Comparison of ENCODE assay signal across 10 cellular contexts in the genomic region with DNA sequence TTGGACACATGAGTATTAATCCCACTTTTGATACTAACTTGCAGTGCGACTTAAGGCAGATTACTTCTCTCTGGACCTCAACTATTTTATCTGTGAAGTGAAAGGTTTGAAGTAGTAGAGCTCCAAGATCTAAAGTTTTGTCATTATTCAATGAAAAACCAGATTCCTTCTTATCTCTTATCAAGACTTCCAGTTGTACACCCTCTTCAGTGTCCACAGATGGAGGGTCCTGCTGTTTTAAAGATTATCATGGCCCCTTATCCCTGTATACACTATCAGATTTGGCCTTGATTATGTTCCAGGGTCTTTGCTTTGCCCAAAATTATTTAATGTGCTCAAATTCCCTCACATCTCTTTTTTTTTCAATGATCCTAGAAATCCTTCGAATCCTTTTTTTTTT. TPM values are rescaled to one million over a fixed set of nuclear protein-coding genes. Genes with fewer than 3 reads are reported as not detected.
DNase-seq lines count a peak whose midpoint lies in the region; ATAC-seq, FAIRE-seq and TF ChIP-seq lines count a peak whose summit lies in the region.
"Had no signal": no experiment of that assay in that cellular context is flagged by ENCODE, and none has a peak within 500 bp of the region (broad histone marks: within the 10 kb centered on the region; RNA-seq: fewer than 3 reads in every experiment).

No MANE protein-coding gene starts in this region.

- 49% methylated on average over 2 of the region's 2 CpGs for WGBS in K562 (ENCODE audit: insufficient coverage, low coverage, missing lambda C conversion rate)
- 92% methylated on average over 2 of the region's 2 CpGs for WGBS in right lobe of liver (ENCODE audit: insufficient coverage, low coverage, low lambda C conversion rate, missing lambda C conversion rate)
- 74 to 80% methylated on average over 2 of the region's 2 CpGs for WGBS in upper lobe of left lung, 2 donors

- H3K4me2 ChIP-seq in K562 (ENCODE audit: insufficient read depth, low read length), result peak overlapping the region; percentile 100

- TF ChIP-seq POLR2A in K562 (conservative IDR thresholded peaks at IDR 0.05) (no peak), right lobe of liver (IDR thresholded peaks at IDR 0.05) (no peak), upper lobe of left lung (IDR thresholded peaks at IDR 0.05) (no peak)

- no peak for TF ChIP-seq RAD21 in K562 (CRISPR knock-in tag; conservative IDR thresholded peaks at IDR 0.05 in 1 of 2, IDR thresholded peaks at IDR 0.05 in 1 of 2)

- H3K79me2 ChIP-seq in K562 (ENCODE audit: control insufficient read depth, insufficient read depth, low read length), result peaks cover 77% of the 10 kb centered on the region

- BruUV-seq in K562 (replicated peaks; lab: Mats Ljungman, UMichigan), result TSS peak; percentile 60

- in situ Hi-C loops in K562 (cut with MboI), result no loop called here

- no peak for DNase-seq in cardiac muscle cell (ENCODE audit: low read depth in 1 of 2, low spot score in 1 of 2)
- DNase-seq in left ventricle myocardium superior, result no peak
- DNase-seq in K562 (ENCODE audit: extremely low read depth in 1 of 4, low spot score in 3 of 4), result no peak
- DNase-seq in right lobe of liver, result no peak
- no peak for DNase-seq in upper lobe of left lung
- no peak for DNase-seq in NCI-H187 treated with DMSO at 0.1 percent for 48 hours (lab: John Stamatoyannopoulos, UW)
- no peak for DNase-seq in HPDE6-E6E7 (ENCODE audit: extremely low spot score)
- DNase-seq: activated gamma-delta T cell treated with Interleukin-2 at 50 U/mL for 16 hours had no signal

- H4K20me1 ChIP-seq in K562 (replicated peaks; ENCODE audit: control insufficient read depth, insufficient read depth, low read length), result peaks cover 15% of the 10 kb centered on the region

- H3K27ac ChIP-seq in cardiac muscle cell, result peak overlapping the region; percentile 81
- H3K27ac ChIP-seq in K562 (ENCODE audit: extremely low read depth, low read depth, low read length), result peak overlapping the region; percentile 81; the same call in 2 of the 3 replicates
- no peak overlapping the region for H3K27ac ChIP-seq in right lobe of liver
- H3K27ac ChIP-seq in upper lobe of left lung, result no peak overlapping the region

- intact Hi-C loops in left ventricle myocardium superior (cut with micrococcal nuclease) (no loop called here), K562 (cut with micrococcal nuclease) (loop anchor here (5.0 kb wide), 3 partner anchors 59 to 86 kb away; a partner anchor contains a TSS), right lobe of liver (cut with DNase I) (no loop called here)

- POLR2A ChIA-PET in K562 (lab: Yijun Ruan, JAX), result interaction anchor here (0.6 to 3.5 kb wide), 7 partner anchors 9 to 166 kb away, joined by 3 to 20 read pairs (median 4); no protein-coding TSS in a partner anchor

- ATAC-seq in left ventricle myocardium superior (no peak), K562 (no peak), right lobe of liver (no peak), upper lobe of left lung (ENCODE audit: low FRiP score in 2 of 2) (no peak), HG03025 (IDR thresholded peaks at IDR 0.05; ENCODE audit: low FRiP score, unreplicated experiment) (no peak)

- FAIRE-seq in K562 (lab: Jason Lieb, UNC), result no peak

- H3K4me1 ChIP-seq in cardiac muscle cell (ENCODE audit: low read depth) (peaks cover 24% of the 10 kb centered on the region), K562 (replicated peaks in 1 of 2; ENCODE audit: control insufficient read depth in 2 of 2, insufficient read depth in 2 of 2, low read length in 2 of 2) (peaks cover 12 to 24% of the 10 kb centered on the region in 2 experiments; a peak in 3 of 5 replicates), right lobe of liver (peaks cover 2 to 29% (median 14%) of the 10 kb centered on the region in 4 donors), upper lobe of left lung (peaks cover 20 to 53% (median 29%) of the 10 kb centered on the region in 4 donors)

- TF ChIP-seq CTCF in cardiac muscle cell (IDR thresholded peaks at IDR 0.05; ENCODE audit: low read depth, low read length), result no peak
- TF ChIP-seq CTCF in K562 (IDR thresholded peaks at IDR 0.05 in 2 of 3, conservative IDR thresholded peaks at IDR 0.05 in 1 of 3; ENCODE audit: insufficient read depth in 2 of 3, low read depth in 1 of 3, low read length in 3 of 3), result no peak
- TF ChIP-seq CTCF in right lobe of liver (IDR thresholded peaks at IDR 0.05), result no peak
- TF ChIP-seq CTCF in upper lobe of left lung (IDR thresholded peaks at IDR 0.05), result no peak

- CTCF ChIA-PET in K562 (lab: Yijun Ruan, JAX; ENCODE audit: low intra/inter-chr PET ratio), result no interaction called here

- H3K9ac ChIP-seq in K562 (ENCODE audit: insufficient read depth in 1 of 2, low read depth in 2 of 2, low read length in 2 of 2), result peak overlapping the region in 1 of 2 experiments; percentile 87; a peak in 3 of 4 replicates

- H2AFZ ChIP-seq in K562 (ENCODE audit: low read depth, low read length), result no peak overlapping the region

- H3K36me3 ChIP-seq in cardiac muscle cell (no peaks in the 10 kb centered on the region), K562 (ENCODE audit: control insufficient read depth, insufficient read depth, low read length) (peaks cover 24% of the 10 kb centered on the region), right lobe of liver (no peaks in the 10 kb centered on the region), upper lobe of left lung (no peaks in the 10 kb centered on the region)

- H3K27me3 ChIP-seq in cardiac muscle cell (no peaks in the 10 kb centered on the region), K562 (ENCODE audit: control insufficient read depth in 2 of 2, insufficient read depth in 2 of 2, low read length in 2 of 2) (no peaks in the 10 kb centered on the region), right lobe of liver (no peaks in the 10 kb centered on the region), upper lobe of left lung (no peaks in the 10 kb centered on the region)

- no peak for TF ChIP-seq EP300 in K562 (IDR thresholded peaks at IDR 0.05; ENCODE audit: low read length)
- TF ChIP-seq EP300 in upper lobe of left lung (IDR thresholded peaks at IDR 0.05), result no peak

- H3K9me3 ChIP-seq in cardiac muscle cell (ENCODE audit: low read depth) (no peaks in the 10 kb centered on the region), K562 (replicated peaks; ENCODE audit: control insufficient read depth, insufficient read depth, low read depth, low read length) (no peaks in the 10 kb centered on the region), right lobe of liver (no peaks in the 10 kb centered on the region), upper lobe of left lung (no peaks in the 10 kb centered on the region)

- H3K9me1 ChIP-seq in K562 (ENCODE audit: control insufficient read depth, insufficient read depth, low read length), result no peaks in the 10 kb centered on the region

- H3K4me3 ChIP-seq in cardiac muscle cell (peak overlapping the region; percentile 58), K562 (peak overlapping the region; percentile 76), right lobe of liver (peak overlapping the region in 2 of 3 donors; percentile 93 to 98), upper lobe of left lung (peak overlapping the region in 3 of 4 donors; percentile 80 to 99 (median 92))

RNA-seq across cellular contexts. Expression of a gene that starts 1.1 kb away (rescaled TPM):
- 4.5 and 7.3 TPM in 2 replicates for total RNA-seq in cardiac muscle cell
- polyA plus RNA-seq in cardiac muscle cell, result 18.5 and 22.1 TPM in 2 replicates
- 10.4 TPM for total RNA-seq in left ventricle myocardium superior
- total RNA-seq in K562 (2011; cell fraction: chromatin; rRNA removed; ENCODE audit: low replicate concordance), result 18.1 and 39.6 TPM in 2 replicates
- 13.2 and 14.9 TPM in 2 replicates for total RNA-seq in K562 (2011; cell fraction: nucleolus; rRNA removed)
- total RNA-seq in K562 (2011; cell fraction: nucleoplasm; rRNA removed), result 26.0 and 38.0 TPM in 2 replicates
- 3.5 and 5.7 TPM in 2 replicates for total RNA-seq in K562 (2014; rRNA removed)
- 5.2 and 8.1 TPM in 2 replicates for total RNA-seq in K562 (2014; rRNA removed; fragmentation: Illumina TruSeq; extraction: Trizol)
- total RNA-seq in K562 (2015; rRNA removed; fragmentation: Illumina TruSeq; extraction: Trizol), result 5.3 and 5.9 TPM in 2 replicates
- total RNA-seq in K562 (2021), result 5.7 and 8.5 TPM in 2 replicates
- 12.5 and 13.9 TPM in 2 replicates for polyA plus RNA-seq in K562 (2011; rRNA removed)
- 4.9 and 5.3 TPM in 2 replicates for polyA plus RNA-seq in K562 (2011; cell fraction: cytosol; rRNA removed)
- 3.7 and 8.0 TPM in 2 replicates for polyA plus RNA-seq in K562 (2011; cell fraction: nucleus; rRNA removed)
- polyA plus RNA-seq in K562 (2012), result 3.3 and 7.4 TPM in 2 replicates
- polyA plus RNA-seq in K562 (2014; fragmentation: Illumina TruSeq; extraction: Trizol), result 5.4 and 7.1 TPM in 2 replicates
- 1 to 10 TPM in 1 of 2 experiments, under 1 TPM in 1; 0.55 to 1.8 TPM for polyA plus RNA-seq in K562 (2014; fragmentation: Nextera tagmentation; extraction: Ambion mirVana)
- polyA plus RNA-seq in K562 (2014; rRNA removed), result 3.4 and 3.5 TPM in 2 replicates
- polyA minus RNA-seq in K562 (2011; rRNA and poly(A)+ RNA removed), result 9.5 and 11.0 TPM in 2 replicates
- 1.8 and 2.4 TPM in 2 replicates for polyA minus RNA-seq in K562 (2011; cell fraction: cytosol; rRNA and poly(A)+ RNA removed)
- polyA minus RNA-seq in K562 (2011; cell fraction: nucleus; rRNA and poly(A)+ RNA removed), result 5.1 and 8.7 TPM in 2 replicates
- total RNA-seq in right lobe of liver, result 1 to 10 TPM; 4.7 to 6.4 (median 5.3) TPM
- 1 to 10 TPM in 5 of 6 donors, under 1 TPM in 1; 0.55 to 7.4 (median 2.5) TPM for total RNA-seq in upper lobe of left lung

RNA-seq across cellular contexts. Expression of a gene that starts 1.3 kb away (rescaled TPM):
- 56.6 and 65.4 TPM in 2 replicates for total RNA-seq in cardiac muscle cell
- polyA plus RNA-seq in cardiac muscle cell, result 56.1 TPM in 2 replicates
- total RNA-seq in left ventricle myocardium superior, result 6.2 TPM
- 176 and 400 TPM in 2 replicates for total RNA-seq in K562 (2011; cell fraction: chromatin; rRNA removed; ENCODE audit: low replicate concordance)
- 273 and 316 TPM in 2 replicates for total RNA-seq in K562 (2011; cell fraction: nucleolus; rRNA removed)
- total RNA-seq in K562 (2011; cell fraction: nucleoplasm; rRNA removed), result 218 and 223 TPM in 2 replicates
- 45.7 and 55.3 TPM in 2 replicates for total RNA-seq in K562 (2014; rRNA removed)
- total RNA-seq in K562 (2014; rRNA removed; fragmentation: Illumina TruSeq; extraction: Trizol), result 22.5 and 26.1 TPM in 2 replicates
- 39.2 and 40.8 TPM in 2 replicates for total RNA-seq in K562 (2015; rRNA removed; fragmentation: Illumina TruSeq; extraction: Trizol)
- total RNA-seq in K562 (2021), result 79.5 and 81.7 TPM in 2 replicates
- 60.9 and 92.0 TPM in 2 replicates for polyA plus RNA-seq in K562 (2011; rRNA removed)
- polyA plus RNA-seq in K562 (2011; cell fraction: cytosol; rRNA removed), result 76.7 and 89.6 TPM in 2 replicates
- 482 and 572 TPM in 2 replicates for polyA plus RNA-seq in K562 (2011; cell fraction: nucleus; rRNA removed)
- polyA plus RNA-seq in K562 (2012), result 38.4 and 79.3 TPM in 2 replicates
- polyA plus RNA-seq in K562 (2014; fragmentation: Illumina TruSeq; extraction: Trizol), result 52.1 and 55.8 TPM in 2 replicates
- polyA plus RNA-seq in K562 (2014; fragmentation: Nextera tagmentation; extraction: Ambion mirVana), result 1 to 10 TPM; 1.7 to 5.0 TPM
- polyA plus RNA-seq in K562 (2014; rRNA removed), result 50.1 and 62.9 TPM in 2 replicates
- polyA minus RNA-seq in K562 (2011; rRNA and poly(A)+ RNA removed), result 61.5 and 64.9 TPM in 2 replicates
- polyA minus RNA-seq in K562 (2011; cell fraction: cytosol; rRNA and poly(A)+ RNA removed), result 52.2 and 52.3 TPM in 2 replicates
- 97.6 and 154 TPM in 2 replicates for polyA minus RNA-seq in K562 (2011; cell fraction: nucleus; rRNA and poly(A)+ RNA removed)
- 10 to 100 TPM; 19.7 to 25.3 (median 21.6) TPM for total RNA-seq in right lobe of liver
- 10 to 100 TPM; 21.0 to 58.7 (median 35.3) TPM for total RNA-seq in upper lobe of left lung

RNA-seq across cellular contexts. Expression of a gene that starts 16.6 kb away (rescaled TPM):
- total RNA-seq in cardiac muscle cell (0.21 and 0.69 TPM in 2 replicates), left ventricle myocardium superior (not detected), K562 (2014; rRNA removed) (0.08 and 0.09 TPM in 2 replicates), K562 (2014; rRNA removed; fragmentation: Illumina TruSeq; extraction: Trizol) (0.18 and 0.22 TPM in 2 replicates), K562 (2015; rRNA removed; fragmentation: Illumina TruSeq; extraction: Trizol) (0.04 and 0.22 TPM in 2 replicates), K562 (2021) (0.27 and 0.34 TPM in 2 replicates), right lobe of liver (under 1 TPM in 1 of 6 experiments, not detected in 5; 0.07 TPM), upper lobe of left lung (1 to 10 TPM in 1 of 6 donors, under 1 TPM in 3, not detected in 2; 0.07 to 2.1 (median 0.14) TPM)
- polyA plus RNA-seq in cardiac muscle cell (0.35 and 0.99 TPM in 2 replicates), K562 (2011; rRNA removed) (0.49 and 0.58 TPM in 2 replicates), K562 (2014; fragmentation: Illumina TruSeq; extraction: Trizol) (0.21 and 0.27 TPM in 2 replicates), K562 (2014; fragmentation: Nextera tagmentation; extraction: Ambion mirVana) (under 1 TPM; 0.18 to 0.21 TPM), K562 (2014; rRNA removed) (0.09 TPM in 2 replicates)
- 0.53 and 2.8 TPM in 2 replicates for total RNA-seq in K562 (2011; cell fraction: chromatin; rRNA removed; ENCODE audit: low replicate concordance)
- total RNA-seq in K562 (2011; cell fraction: nucleolus; rRNA removed), result 1.0 and 1.2 TPM in 2 replicates
- total RNA-seq in K562 (2011; cell fraction: nucleoplasm; rRNA removed), result 1.4 and 1.8 TPM in 2 replicates
- polyA plus RNA-seq in K562 (2011; cell fraction: cytosol; rRNA removed), result 0.07 and 0.19 TPM in 2 replicates
- polyA plus RNA-seq in K562 (2011; cell fraction: nucleus; rRNA removed), result 0.61 and 1.6 TPM in 2 replicates
- polyA plus RNA-seq in K562 (2012), result 0.14 and 0.35 TPM in 2 replicates
- polyA minus RNA-seq in K562 (2011; rRNA and poly(A)+ RNA removed), result 0.25 and 0.75 TPM in 2 replicates
- polyA minus RNA-seq in K562 (2011; cell fraction: cytosol; rRNA and poly(A)+ RNA removed), result not detected in 2 replicates
- 0.54 and 0.78 TPM in 2 replicates for polyA minus RNA-seq in K562 (2011; cell fraction: nucleus; rRNA and poly(A)+ RNA removed)
- polyA plus RNA-seq: BJ had no signal

RNA-seq across cellular contexts. Expression of a gene that starts 28.1 kb away (rescaled TPM):
- 9.2 and 12.9 TPM in 2 replicates for total RNA-seq in cardiac muscle cell
- polyA plus RNA-seq in cardiac muscle cell, result 4.3 and 5.6 TPM in 2 replicates
- total RNA-seq in left ventricle myocardium superior, result not detected
- total RNA-seq in K562 (2011; cell fraction: chromatin; rRNA removed; ENCODE audit: low replicate concordance), result not detected in 2 replicates
- not detected in 2 replicates for total RNA-seq in K562 (2011; cell fraction: nucleolus; rRNA removed)
- total RNA-seq in K562 (2011; cell fraction: nucleoplasm; rRNA removed), result not detected in 2 replicates
- not detected in 2 replicates for total RNA-seq in K562 (2014; rRNA removed)
- not detected in 2 replicates for total RNA-seq in K562 (2014; rRNA removed; fragmentation: Illumina TruSeq; extraction: Trizol)
- total RNA-seq in K562 (2015; rRNA removed; fragmentation: Illumina TruSeq; extraction: Trizol), result not detected in 2 replicates
- not detected in 2 replicates for total RNA-seq in K562 (2021)
- not detected in 2 replicates for polyA plus RNA-seq in K562 (2011; rRNA removed)
- polyA plus RNA-seq in K562 (2011; cell fraction: cytosol; rRNA removed), result 0.03 TPM in 1 of 2 replicates, not detected in the other
- polyA plus RNA-seq in K562 (2011; cell fraction: nucleus; rRNA removed), result not detected in 2 replicates
- 0.03 TPM in 1 of 2 replicates, not detected in the other for polyA plus RNA-seq in K562 (2012)
- not detected in 2 replicates for polyA plus RNA-seq in K562 (2014; fragmentation: Illumina TruSeq; extraction: Trizol)
- polyA plus RNA-seq in K562 (2014; fragmentation: Nextera tagmentation; extraction: Ambion mirVana), result not detected
- not detected in 2 replicates for polyA plus RNA-seq in K562 (2014; rRNA removed)
- not detected in 2 replicates for polyA minus RNA-seq in K562 (2011; rRNA and poly(A)+ RNA removed)
- polyA minus RNA-seq in K562 (2011; cell fraction: cytosol; rRNA and poly(A)+ RNA removed), result not detected in 2 replicates
- not detected in 2 replicates for polyA minus RNA-seq in K562 (2011; cell fraction: nucleus; rRNA and poly(A)+ RNA removed)
- 1 to 10 TPM in 1 of 6 experiments, not detected in 5; 1.0 TPM for total RNA-seq in right lobe of liver
- total RNA-seq in upper lobe of left lung, result not detected
- polyA plus RNA-seq: BJ had no signal

RNA-seq across cellular contexts. Expression of a gene that starts 48.8 kb away (rescaled TPM):
- total RNA-seq in cardiac muscle cell (9.2 and 9.5 TPM in 2 replicates), left ventricle myocardium superior (5.1 TPM), K562 (2014; rRNA removed) (15.7 and 18.2 TPM in 2 replicates), K562 (2014; rRNA removed; fragmentation: Illumina TruSeq; extraction: Trizol) (23.7 and 25.0 TPM in 2 replicates), K562 (2015; rRNA removed; fragmentation: Illumina TruSeq; extraction: Trizol) (22.2 and 23.7 TPM in 2 replicates), K562 (2021) (20.5 and 22.5 TPM in 2 replicates), right lobe of liver (10 to 100 TPM in 4 of 6 experiments, 1 to 10 TPM in 2; 6.6 to 16.2 (median 13.9) TPM), upper lobe of left lung (10 to 100 TPM; 11.6 to 41.9 (median 14.9) TPM)
- polyA plus RNA-seq in cardiac muscle cell (4.1 and 5.7 TPM in 2 replicates), K562 (2011; rRNA removed) (15.3 and 24.9 TPM in 2 replicates), K562 (2014; fragmentation: Illumina TruSeq; extraction: Trizol) (25.3 and 31.4 TPM in 2 replicates), K562 (2014; fragmentation: Nextera tagmentation; extraction: Ambion mirVana) (10 to 100 TPM in 1 of 2 experiments, 1 to 10 TPM in 1; 8.0 to 12.9 TPM), K562 (2014; rRNA removed) (16.6 and 20.3 TPM in 2 replicates)
- 68.5 and 80.5 TPM in 2 replicates for total RNA-seq in K562 (2011; cell fraction: chromatin; rRNA removed; ENCODE audit: low replicate concordance)
- 66.4 and 81.6 TPM in 2 replicates for total RNA-seq in K562 (2011; cell fraction: nucleolus; rRNA removed)
- total RNA-seq in K562 (2011; cell fraction: nucleoplasm; rRNA removed), result 80.8 and 97.2 TPM in 2 replicates
- 13.2 and 16.1 TPM in 2 replicates for polyA plus RNA-seq in K562 (2011; cell fraction: cytosol; rRNA removed)
- polyA plus RNA-seq in K562 (2011; cell fraction: nucleus; rRNA removed), result 28.4 and 45.9 TPM in 2 replicates
- polyA plus RNA-seq in K562 (2012), result 15.9 and 21.3 TPM in 2 replicates
- 21.4 and 35.1 TPM in 2 replicates for polyA minus RNA-seq in K562 (2011; rRNA and poly(A)+ RNA removed)
- polyA minus RNA-seq in K562 (2011; cell fraction: cytosol; rRNA and poly(A)+ RNA removed), result 14.4 and 16.4 TPM in 2 replicates
- 24.0 and 28.0 TPM in 2 replicates for polyA minus RNA-seq in K562 (2011; cell fraction: nucleus; rRNA and poly(A)+ RNA removed)

Comparison
In these comparisons a context has a peak if more than half of its experiments do, and no peak if none do; other contexts are left out.
1. H3K27ac ChIP-seq: peak in cardiac muscle cell (single experiment) and K562 (single experiment); none in right lobe of liver (0 of 3) and upper lobe of left lung (0 of 4).
2. Peak in every context shown above with its lines, with median percentiles within 50 percentile points of each other: H3K4me3 ChIP-seq.